Comparison of ENCODE assay signal across 17 cellular contexts in the genomic region with DNA sequence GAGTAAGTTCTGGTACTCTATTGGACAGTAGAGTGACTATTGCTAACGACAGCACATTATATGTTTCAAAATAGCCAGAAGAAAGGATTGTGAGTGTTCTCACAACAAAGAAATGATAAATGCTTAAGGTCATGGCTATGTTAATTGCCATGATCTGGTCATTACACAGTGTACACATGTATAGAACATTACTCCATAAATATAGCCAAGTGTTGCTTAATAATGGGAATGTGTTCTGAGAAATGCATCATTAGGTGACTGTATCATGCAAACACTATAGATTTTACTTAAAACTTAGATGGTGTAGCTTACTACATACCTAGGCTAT. TPM values are rescaled to one million over a fixed set of nuclear protein-coding genes. Genes with fewer than 3 reads are reported as not detected.
DNase-seq lines count a peak whose midpoint lies in the region; ATAC-seq and TF ChIP-seq lines count a peak whose summit lies in the region.
"Had no signal": no experiment of that assay in that cellular context is flagged by ENCODE, and none has a peak within 500 bp of the region (broad histone marks: within the 10 kb centered on the region; RNA-seq: fewer than 3 reads in every experiment).

No MANE protein-coding gene starts in this region.

- no peaks in the 10 kb centered on the region for H3F3A ChIP-seq in neural progenitor cell (ENCODE audit: low read depth)

- peaks cover 67% of the 10 kb centered on the region for H4K20me1 ChIP-seq in neural progenitor cell (ENCODE audit: low read depth)

- H3K4me1 ChIP-seq in RWPE2 (ENCODE audit: insufficient read depth, poor library complexity, severe bottlenecking) (peaks cover 24% of the 10 kb centered on the region), psoas muscle (peaks cover 72% of the 10 kb centered on the region), neural progenitor cell (peaks cover 23% of the 10 kb centered on the region)

- peaks cover 81% of the 10 kb centered on the region for H3K4me1 Mint-ChIP-seq in activated CD4-positive, alpha-beta memory T cell treated with anti-CD3 and anti-CD28 coated beads for 36 hours (ENCODE audit: low read depth)
- H3K4me1 Mint-ChIP-seq in activated CD4-positive, alpha-beta memory T cell treated with anti-CD3 and anti-CD28 coated beads, Interleukin-2, amount 10 ng/mL, durations not matched to agents 7 days and 5 days: peaks cover 58% of the 10 kb centered on the region
- H3K4me1 Mint-ChIP-seq in neural progenitor cell: no peaks in the 10 kb centered on the region

- H3K9me3 ChIP-seq in RWPE2 (ENCODE audit: severe bottlenecking) (no peaks in the 10 kb centered on the region), psoas muscle (no peaks in the 10 kb centered on the region), neural progenitor cell (ENCODE audit: low read depth) (no peaks in the 10 kb centered on the region)
- H3K9me3 ChIP-seq: HAP-1, lower lobe of right lung, thyroid gland had no signal

- TF ChIP-seq CTCF in RWPE2 (IDR thresholded peaks at IDR 0.05; ENCODE audit: poor library complexity, severe bottlenecking) (no peak), psoas muscle (IDR thresholded peaks at IDR 0.05) (no peak), neural progenitor cell (IDR thresholded peaks at IDR 0.05) (no peak)

- no peak overlapping the region for H3K4me3 Mint-ChIP-seq in activated CD4-positive, alpha-beta memory T cell treated with anti-CD3 and anti-CD28 coated beads for 36 hours
- H3K4me3 Mint-ChIP-seq in activated CD4-positive, alpha-beta memory T cell treated with anti-CD3 and anti-CD28 coated beads, Interleukin-2, amount 10 ng/mL, durations not matched to agents 7 days and 5 days: no peak overlapping the region
- H3K4me3 Mint-ChIP-seq in neural progenitor cell: no peak overlapping the region
- H3K4me3 Mint-ChIP-seq: endodermal cell had no signal

- POLR2A ChIA-PET in activated CD4-positive, alpha-beta memory T cell treated with anti-CD3 and anti-CD28 coated beads for 36 hours (lab: Charles Lee): no interaction called here
- POLR2A ChIA-PET in activated CD4-positive, alpha-beta memory T cell treated with anti-CD3 and anti-CD28 coated beads, Interleukin-2, amount 10 ng/mL, durations not matched to agents 7 days and 5 days (lab: Charles Lee): interaction anchor here (0.6 kb wide), 1 partner anchor 49 kb away, joined by 3 read pairs; no protein-coding TSS in a partner anchor

- no peak overlapping the region for H3K4me3 ChIP-seq in RWPE2 (ENCODE audit: severe bottlenecking)
- peak overlapping the region; percentile 0 for H3K4me3 ChIP-seq in psoas muscle
- no peak overlapping the region for H3K4me3 ChIP-seq in neural progenitor cell
- H3K4me3 ChIP-seq: HAP-1, lower lobe of right lung, thyroid gland had no signal

- H3K9me3 Mint-ChIP-seq in activated CD4-positive, alpha-beta memory T cell treated with anti-CD3 and anti-CD28 coated beads for 36 hours: no peaks in the 10 kb centered on the region
- H3K9me3 Mint-ChIP-seq in activated CD4-positive, alpha-beta memory T cell treated with anti-CD3 and anti-CD28 coated beads, Interleukin-2, amount 10 ng/mL, durations not matched to agents 7 days and 5 days: no peaks in the 10 kb centered on the region
- peaks cover 15% of the 10 kb centered on the region for H3K9me3 Mint-ChIP-seq in neural progenitor cell
- H3K9me3 Mint-ChIP-seq: endodermal cell had no signal

- H3K36me3 ChIP-seq in RWPE2 (ENCODE audit: low read depth) (peaks cover 2% of the 10 kb centered on the region), psoas muscle (ENCODE audit: insufficient read depth in 1 of 2, low read depth in 1 of 2) (no peaks in the 10 kb centered on the region), neural progenitor cell (peaks cover under 1% of the 10 kb centered on the region)
- H3K36me3 ChIP-seq: HAP-1, lower lobe of right lung, thyroid gland had no signal

- H3K36me3 Mint-ChIP-seq in activated CD4-positive, alpha-beta memory T cell treated with anti-CD3 and anti-CD28 coated beads for 36 hours: peaks cover 4% of the 10 kb centered on the region
- peaks cover 24% of the 10 kb centered on the region for H3K36me3 Mint-ChIP-seq in activated CD4-positive, alpha-beta memory T cell treated with anti-CD3 and anti-CD28 coated beads, Interleukin-2, amount 10 ng/mL, durations not matched to agents 7 days and 5 days (ENCODE audit: low read depth)
- peaks cover 32% of the 10 kb centered on the region for H3K36me3 Mint-ChIP-seq in neural progenitor cell

- ATAC-seq in RWPE2 (ENCODE audit: low read depth) (peak; percentile 63), psoas muscle (peak in 1 of 4 donors; percentile 11), HG03025 (IDR thresholded peaks at IDR 0.05; ENCODE audit: low FRiP score, unreplicated experiment) (no peak)
- ATAC-seq: lower lobe of right lung, right cardiac atrium had no signal

- H3K27ac ChIP-seq in RWPE2 (ENCODE audit: poor library complexity, severe bottlenecking) (peak overlapping the region; percentile 10), psoas muscle (peak overlapping the region; percentile 46), neural progenitor cell (no peak overlapping the region)
- H3K27ac ChIP-seq: lower lobe of right lung, thyroid gland, VCaP had no signal

- H3K27me3 Mint-ChIP-seq in activated CD4-positive, alpha-beta memory T cell treated with anti-CD3 and anti-CD28 coated beads for 36 hours: no peaks in the 10 kb centered on the region
- no peaks in the 10 kb centered on the region for H3K27me3 Mint-ChIP-seq in activated CD4-positive, alpha-beta memory T cell treated with anti-CD3 and anti-CD28 coated beads, Interleukin-2, amount 10 ng/mL, durations not matched to agents 7 days and 5 days
- H3K27me3 Mint-ChIP-seq in neural progenitor cell (ENCODE audit: insufficient read depth, low read depth): no peaks in the 10 kb centered on the region

- WGBS in psoas muscle, 3 donors: 22 to 34% (median 27%) methylated on average over 1 of the region's 1 CpG

- H3K4me2 ChIP-seq in neural progenitor cell: no peak overlapping the region

- intact Hi-C loops in activated CD4-positive, alpha-beta memory T cell treated with anti-CD3 and anti-CD28 coated beads for 36 hours (cut with micrococcal nuclease): no loop called here
- intact Hi-C loops in psoas muscle (cut with DNase I): no loop called here

- no peak overlapping the region for H3K9ac ChIP-seq in neural progenitor cell

- CTCF ChIA-PET in activated CD4-positive, alpha-beta memory T cell treated with anti-CD3 and anti-CD28 coated beads for 36 hours (lab: Charles Lee): no interaction called here
- CTCF ChIA-PET in activated CD4-positive, alpha-beta memory T cell treated with anti-CD3 and anti-CD28 coated beads, Interleukin-2, amount 10 ng/mL, durations not matched to agents 7 days and 5 days (lab: Charles Lee): interaction anchor here (0.5 to 0.6 kb wide), 2 partner anchors 18 to 52 kb away, joined by 3 to 9 read pairs; no protein-coding TSS in a partner anchor

- H3K27me3 ChIP-seq in RWPE2 (ENCODE audit: insufficient read depth, poor library complexity, severe bottlenecking): no peaks in the 10 kb centered on the region
- H3K27me3 ChIP-seq in psoas muscle (ENCODE audit: insufficient read depth in 3 of 3, low read length in 2 of 3): no peaks in the 10 kb centered on the region
- H3K27me3 ChIP-seq in neural progenitor cell: no peaks in the 10 kb centered on the region
- H3K27me3 ChIP-seq: thyroid gland had no signal

- peak overlapping the region; percentile 21 for H3K27ac Mint-ChIP-seq in activated CD4-positive, alpha-beta memory T cell treated with anti-CD3 and anti-CD28 coated beads for 36 hours
- no peak overlapping the region for H3K27ac Mint-ChIP-seq in activated CD4-positive, alpha-beta memory T cell treated with anti-CD3 and anti-CD28 coated beads, Interleukin-2, amount 10 ng/mL, durations not matched to agents 7 days and 5 days
- no peak overlapping the region for H3K27ac Mint-ChIP-seq in neural progenitor cell
- H3K27ac Mint-ChIP-seq: endodermal cell had no signal

- no peak for DNase-seq in activated CD4-positive, alpha-beta memory T cell treated with anti-CD3 and anti-CD28 coated beads for 36 hours
- DNase-seq in activated CD4-positive, alpha-beta memory T cell treated with anti-CD3 and anti-CD28 coated beads, Interleukin-2, amount 10 ng/mL, durations not matched to agents 7 days and 5 days: no peak
- no peak for DNase-seq in RWPE2 (ENCODE audit: low spot score)
- peak; percentile 24 for DNase-seq in fibroblast of gingiva (ENCODE audit: low read depth)
- no peak for DNase-seq in psoas muscle
- no peak for DNase-seq in H4 (ENCODE audit: low spot score)
- DNase-seq in neural progenitor cell (ENCODE audit: low spot score): no peak
- DNase-seq: 8988T; caudate nucleus; endodermal cell; lower lobe of right lung; right cardiac atrium; stimulated activated CD4-positive, alpha-beta T cell treated with anti-CD3 and anti-CD28 coated beads, Interleukin-2, amount 100 ng/mL, for 24 hours; thyroid gland had no signal

- no peak overlapping the region for H2AFZ ChIP-seq in neural progenitor cell (replicated peaks)

- H3K79me2 ChIP-seq in neural progenitor cell (ENCODE audit: low read depth): peaks cover 100% of the 10 kb centered on the region

RNA-seq across cellular contexts. Expression of a gene that starts 19.6 kb away (rescaled TPM):
- 10 to 100 TPM; 27.1 to 27.3 TPM for total RNA-seq in activated CD4-positive, alpha-beta memory T cell treated with anti-CD3 and anti-CD28 coated beads for 36 hours
- total RNA-seq in activated CD4-positive, alpha-beta memory T cell treated with anti-CD3 and anti-CD28 coated beads, Interleukin-2, amount 10 ng/mL, durations not matched to agents 7 days and 5 days: 10 to 100 TPM; 41.6 to 43.0 TPM
- total RNA-seq in psoas muscle: 10 to 100 TPM; 20.7 to 37.1 (median 27.1) TPM
- polyA plus RNA-seq in psoas muscle: 10 to 100 TPM; 19.5 to 27.3 (median 20.7) TPM
- 8.2 and 9.4 TPM in 2 replicates for total RNA-seq in H4 (2014; rRNA removed; shearing (Covaris generic))
- 36.0 and 45.4 TPM in 2 replicates for total RNA-seq in neural progenitor cell (ENCODE audit: low replicate concordance)
